Comparison of ENCODE assay signal across 1 cellular context in genomic region chr6:157891544-157892362, GRCh38.
TF ChIP-seq lines count a peak whose summit lies in the region.

No MANE protein-coding gene starts in this region.

TF ChIP-seq in K562, 482 proteins besides CTCF, POLR2A, EP300 and RAD21 (continued from another document):
- TF ChIP-seq ZBTB33 (CRISPR knock-in tag; IDR thresholded peaks at IDR 0.05) = no peak
- no peak for TF ChIP-seq SLC30A9 (CRISPR knock-in tag; IDR thresholded peaks at IDR 0.05)
- no peak for TF ChIP-seq ZFP30 (CRISPR knock-in tag; IDR thresholded peaks at IDR 0.05; ENCODE audit: borderline replicate concordance)
- TF ChIP-seq ATF6 (CRISPR knock-in tag; IDR thresholded peaks at IDR 0.05) = no peak
- TF ChIP-seq ZBTB8A (IDR thresholded peaks at IDR 0.05; ENCODE audit: partially characterized antibody) = no peak
- 0 out of 2 replicates have a peak, but pooled peaks have one; percentile 19 for TF ChIP-seq HDAC2 (IDR thresholded peaks at IDR 0.05)
- TF ChIP-seq ZNF707 (CRISPR knock-in tag; conservative IDR thresholded peaks at IDR 0.05) = no peak
- 0 out of 4 replicates have a peak, but pooled peaks of 1 of the 2 experiments have one; percentile 33 for TF ChIP-seq CSDE1 (IDR thresholded peaks at IDR 0.05)
- 0 out of 2 replicates have a peak, but pooled peaks have one; percentile 5 for TF ChIP-seq RNF2 (IDR thresholded peaks at IDR 0.05)
- no peak for TF ChIP-seq MYBL2 (IDR thresholded peaks at IDR 0.05; ENCODE audit: low read depth)
- no peak for TF ChIP-seq MYBL2 (CRISPR knock-in tag; IDR thresholded peaks at IDR 0.05; ENCODE audit: borderline replicate concordance)
- no peak for TF ChIP-seq U2AF1 (optimal IDR thresholded peaks at IDR 0.05; ENCODE audit: low read depth, low read length)
- TF ChIP-seq MTF1 (CRISPR knock-in tag; IDR thresholded peaks at IDR 0.05; ENCODE audit: borderline replicate concordance) = no peak
- TF ChIP-seq, protein P1, sequence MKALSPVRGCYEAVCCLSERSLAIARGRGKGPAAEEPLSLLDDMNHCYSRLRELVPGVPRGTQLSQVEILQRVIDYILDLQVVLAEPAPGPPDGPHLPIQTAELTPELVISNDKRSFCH (CRISPR knock-in tag; IDR thresholded peaks at IDR 0.05) = no peak
- TF ChIP-seq, protein P1 (tag; IDR thresholded peaks at IDR 0.05) = no peak
- no peak for TF ChIP-seq CBX2 (IDR thresholded peaks at IDR 0.05; ENCODE audit: insufficient read depth, low read length, poor library complexity, severe bottlenecking)
- no peak for TF ChIP-seq MEF2A (IDR thresholded peaks at IDR 0.05; ENCODE audit: control insufficient read depth, low read depth, low read length)
- peak; percentile 41; the same call in 1 of the 2 replicates for TF ChIP-seq MGA (IDR thresholded peaks at IDR 0.05)
- TF ChIP-seq NCOA4 (IDR thresholded peaks at IDR 0.05; ENCODE audit: partially characterized antibody) = peak; percentile 59
- peak; percentile 48; the same call in 1 of the 2 replicates for TF ChIP-seq ZNF263 (CRISPR knock-in tag; IDR thresholded peaks at IDR 0.05; ENCODE audit: borderline replicate concordance)
- TF ChIP-seq RCOR1 (IDR thresholded peaks at IDR 0.05; ENCODE audit: borderline replicate concordance in 1 of 2, low read depth in 2 of 2, low read length in 2 of 2) = peak in 1 of 2 experiments; percentile 84; a peak in 2 of 4 replicates
TF ChIP-seq in K562: peak in this region for 43.
